Comparison of ENCODE assay signal across 7 cellular contexts in genomic region chr19:54179921-54180452, GRCh38.
DNase-seq lines count a peak whose midpoint lies in the region; ATAC-seq and FAIRE-seq lines count a peak whose summit lies in the region.

No MANE protein-coding gene starts in this region.

- FAIRE-seq in HTR-8/SVneo (lab: Jason Lieb, UNC) (peak; percentile 20), RCC 7860 (lab: Jason Lieb, UNC) (no peak)

- DNase-seq in HTR-8/SVneo (ENCODE audit: insufficient read length, low spot score) = no peak
- peak; percentile 22 for DNase-seq in RCC 7860 (ENCODE audit: low spot score)
- peak; percentile 72 for DNase-seq in foreskin melanocyte
- DNase-seq in retina = peak; percentile 87

- no peak for ATAC-seq in GM18868 (IDR thresholded peaks at IDR 0.05; ENCODE audit: unreplicated experiment)
- no peak for ATAC-seq in GM21423 (IDR thresholded peaks at IDR 0.05; ENCODE audit: unreplicated experiment)
- no peak for ATAC-seq in GM19324 (IDR thresholded peaks at IDR 0.05; ENCODE audit: low FRiP score, unreplicated experiment)
